ENCODE assay signal across 8 cellular contexts in the genomic region with DNA sequence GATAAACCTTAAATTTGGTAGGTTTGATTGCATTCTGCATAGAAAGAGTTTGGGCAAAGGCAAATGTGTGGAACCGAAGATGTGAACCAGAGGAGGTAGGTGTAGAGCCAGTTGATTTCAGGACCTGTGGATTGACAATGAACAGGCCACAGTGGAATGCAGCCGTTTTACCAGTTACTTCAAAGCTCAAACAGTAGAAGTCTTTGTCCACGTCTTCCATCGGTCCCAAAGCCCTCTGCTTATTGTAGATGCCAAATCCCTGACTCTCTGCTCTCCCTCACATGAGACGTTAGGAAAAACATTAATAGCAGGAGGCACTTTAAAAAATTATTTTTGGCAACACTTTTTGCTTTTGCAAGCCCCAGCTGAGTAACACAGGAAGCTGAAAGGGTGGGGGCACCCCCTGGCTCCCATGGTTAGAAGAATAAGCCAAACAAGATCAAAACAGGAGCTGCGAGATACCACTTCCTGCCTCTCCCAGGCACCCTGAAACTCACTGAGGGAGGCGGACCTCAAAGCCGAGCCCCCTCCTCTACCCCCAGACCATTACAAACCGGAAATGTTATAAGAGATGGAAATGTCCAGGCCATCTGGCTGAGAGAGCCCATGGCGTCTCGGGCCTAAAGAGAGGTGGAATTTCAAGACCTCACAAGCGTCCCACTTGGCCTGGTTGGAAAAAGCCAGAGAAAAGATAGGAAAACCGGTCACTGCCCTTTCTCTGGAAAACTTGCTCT. TPM values are rescaled to one million over a fixed set of nuclear protein-coding genes. Genes with fewer than 3 reads are reported as not detected.
DNase-seq lines count a peak whose midpoint lies in the region; ATAC-seq and TF ChIP-seq lines count a peak whose summit lies in the region.

No MANE protein-coding gene starts in this region.

- H3K36me3 ChIP-seq in GM23248 (ENCODE audit: low read depth) (no peaks in the 10 kb centered on the region), psoas muscle (ENCODE audit: insufficient read depth in 1 of 2, low read depth in 1 of 2) (no peaks in the 10 kb centered on the region)

- no peak for TF ChIP-seq CTCF in psoas muscle (IDR thresholded peaks at IDR 0.05)

- H3K27ac ChIP-seq in GM23248, result peak overlapping the region; percentile 67
- peak overlapping the region; percentile 63 for H3K27ac ChIP-seq in psoas muscle

- peaks cover 12% of the 10 kb centered on the region for H3F3A ChIP-seq in GM23248 (ENCODE audit: insufficient read depth)

- H2AFZ ChIP-seq in GM23248, result peak overlapping the region; percentile 75

- H3K9me3 ChIP-seq in GM23248 (ENCODE audit: low read depth) (no peaks in the 10 kb centered on the region), psoas muscle (no peaks in the 10 kb centered on the region)

- peak; percentile 36 to 80 (median 66) for ATAC-seq in psoas muscle

- H3K9me2 ChIP-seq in GM23248 (ENCODE audit: insufficient read depth), result no peaks in the 10 kb centered on the region

- peak overlapping the region; percentile 27 for H3K4me2 ChIP-seq in GM23248 (ENCODE audit: unreplicated experiment)

- DNase-seq in ELF-1 (ENCODE audit: low read depth, low spot score) (peak; percentile 42), GM23248 (peak; percentile 90), MV-4-11 (lab: John Stamatoyannopoulos, UW) (peak; percentile 91), activated T-cell treated with anti-CD3 and anti-CD28 coated beads for 24 hours (ENCODE audit: low read depth) (peak; percentile 69), fibroblast of peridontal ligament (ENCODE audit: extremely low read depth) (peak; percentile 60), psoas muscle (peak; percentile 65 to 76), ureter (ENCODE audit: low spot score) (peak; percentile 62), ecto neural progenitor cell (ENCODE audit: low spot score) (no peak)

- H3K9ac ChIP-seq in GM23248, result peak overlapping the region; percentile 45

- intact Hi-C loops in psoas muscle (cut with DNase I), result no loop called here

- 38 to 44% methylated on average over 13 of the region's 13 CpGs for WGBS in GM23248 (ENCODE audit: low coverage in 1 of 2, low lambda C conversion rate in 2 of 2, missing lambda C conversion rate in 2 of 2), 2 experiments
- WGBS in psoas muscle, 3 donors, result 31 to 43% (median 33%) methylated on average over 13 of the region's 13 CpGs

- no peaks in the 10 kb centered on the region for H3K79me2 ChIP-seq in GM23248 (ENCODE audit: insufficient read depth)

- H3K4me3 ChIP-seq in GM23248 (no peak overlapping the region), psoas muscle (peak overlapping the region; percentile 19)

- H3K4me1 ChIP-seq in GM23248 (ENCODE audit: insufficient read depth), result peaks cover 16% of the 10 kb centered on the region; the same call in 1 of the 2 replicates
- H3K4me1 ChIP-seq in psoas muscle, result no peaks in the 10 kb centered on the region

- H4K20me1 ChIP-seq in GM23248 (ENCODE audit: insufficient read depth), result no peaks in the 10 kb centered on the region

- in situ Hi-C loops in GM23248 (cut with MboI), result no loop called here

- H3K27me3 ChIP-seq in GM23248 (replicated peaks; ENCODE audit: insufficient read depth) (no peaks in the 10 kb centered on the region), psoas muscle (ENCODE audit: insufficient read depth in 3 of 3, low read length in 2 of 3) (no peaks in the 10 kb centered on the region)

RNA-seq across cellular contexts. Expression of gene TRAF3IP3, which starts 13.5 kb away (rescaled TPM):
- total RNA-seq in GM23248 (2014; rRNA removed; shearing (Covaris generic)), result not detected in 2 replicates
- 0.25 TPM in 1 of 2 replicates, not detected in the other for polyA plus RNA-seq in GM23248 (2016; fragmentation: Nextera tagmentation; extraction: Ambion mirVana)
- total RNA-seq in psoas muscle, result 1 to 10 TPM in 3 of 4 donors, under 1 TPM in 1; 0.84 to 2.0 (median 1.8) TPM
- polyA plus RNA-seq in psoas muscle, result under 1 TPM; 0.23 to 0.35 (median 0.27) TPM
- total RNA-seq in ureter, result 6.2 TPM

RNA-seq across cellular contexts. Expression of gene C1orf74, which starts 15.0 kb away (rescaled TPM):
- 2.1 and 2.3 TPM in 2 replicates for total RNA-seq in GM23248 (2014; rRNA removed; shearing (Covaris generic))
- 1.4 and 1.5 TPM in 2 replicates for polyA plus RNA-seq in GM23248 (2016; fragmentation: Nextera tagmentation; extraction: Ambion mirVana)
- total RNA-seq in psoas muscle, result 1 to 10 TPM in 2 of 4 donors, under 1 TPM in 2; 0.54 to 1.4 (median 0.99) TPM
- 1 to 10 TPM in 2 of 3 donors, under 1 TPM in 1; 0.45 to 1.8 (median 1.6) TPM for polyA plus RNA-seq in psoas muscle
- total RNA-seq in ureter, result 3.5 TPM

RNA-seq across cellular contexts. Expression of gene IRF6, which starts 36.6 kb away (rescaled TPM):
- total RNA-seq in GM23248 (2014; rRNA removed; shearing (Covaris generic)), result 1.3 and 1.6 TPM in 2 replicates
- polyA plus RNA-seq in GM23248 (2016; fragmentation: Nextera tagmentation; extraction: Ambion mirVana), result 0.84 and 0.86 TPM in 2 replicates
- 1 to 10 TPM in 2 of 4 donors, under 1 TPM in 1, not detected in 1; 0.32 to 5.1 (median 1.1) TPM for total RNA-seq in psoas muscle
- polyA plus RNA-seq in psoas muscle, result under 1 TPM; 0.26 to 0.42 (median 0.31) TPM
- 102 TPM for total RNA-seq in ureter

RNA-seq across cellular contexts. Expression of gene UTP25, which starts 58.4 kb away (rescaled TPM):
- 12.2 and 16.8 TPM in 2 replicates for total RNA-seq in GM23248 (2014; rRNA removed; shearing (Covaris generic))
- polyA plus RNA-seq in GM23248 (2016; fragmentation: Nextera tagmentation; extraction: Ambion mirVana) (9.5 TPM in 2 replicates), psoas muscle (1 to 10 TPM; 1.9 to 5.2 (median 3.9) TPM)
- total RNA-seq in psoas muscle (1 to 10 TPM; 3.2 to 5.4 (median 4.2) TPM), ureter (13.8 TPM)

Comparison
In these comparisons a context has a peak if more than half of its experiments do, and no peak if none do; other contexts are left out.
1. RNA of gene IRF6, which starts 36.6 kb away (total RNA-seq): 102 TPM in ureter (single experiment); 1.3 to 1.6 TPM in GM23248 and 0.32 to 5.1 TPM in psoas muscle; every median in the first group is over 10 times any median in the second.